ENCODE assay signal across 6 cellular contexts in genomic region chr9:128703616-128704355, GRCh38. TPM values are rescaled to one million over a fixed set of nuclear protein-coding genes. Genes with fewer than 3 reads are reported as not detected.
DNase-seq lines count a peak whose midpoint lies in the region; ATAC-seq and TF ChIP-seq lines count a peak whose summit lies in the region.

No MANE protein-coding gene starts in this region.

- H3K27me3 ChIP-seq in gastroesophageal sphincter, result no peaks in the 10 kb centered on the region

- no peak for DNase-seq in T-helper 1 cell
- DNase-seq in stimulated activated naive B cell treated with anti-CD40 and anti-IgM and Interleukin-4, amounts not matched to agents 10 μg/mL and 1 μg/mL and 100 μg/mL, for 72 hours, result no peak
- DNase-seq in OCI-M1 (lab: John Stamatoyannopoulos, UW), result no peak

- no peaks in the 10 kb centered on the region for H3K36me3 ChIP-seq in gastroesophageal sphincter

- peak overlapping the region in 3 of 4 donors; percentile 81 to 84 (median 83) for H3K27ac ChIP-seq in gastroesophageal sphincter

- peak; percentile 48 for ATAC-seq in gastroesophageal sphincter
- no peak for ATAC-seq in stimulated activated naive B cell treated with anti-CD40 and anti-IgM and Interleukin-4, amounts not matched to agents 10 μg/mL and 1 μg/mL and 100 μg/mL, for 72 hours (replicated peaks)
- ATAC-seq in GM18519 (IDR thresholded peaks at IDR 0.05; ENCODE audit: low FRiP score, unreplicated experiment), result no peak

- no peaks in the 10 kb centered on the region for H3K9me3 ChIP-seq in gastroesophageal sphincter

- peak overlapping the region; percentile 75 for H3K4me3 Mint-ChIP-seq in T-helper 1 cell treated with Interleukin-12 subunit alpha and Interleukin-12 subunit beta and Interleukin-4 antibody, amounts not matched to agents 30 μg/mL and 1 μg/mL, for 36 hours
- H3K4me3 Mint-ChIP-seq in stimulated activated naive B cell treated with anti-CD40 and anti-IgM and Interleukin-4, amounts not matched to agents 10 μg/mL and 1 μg/mL and 100 μg/mL, for 72 hours, result peak overlapping the region; percentile 89 to 91

- no peaks in the 10 kb centered on the region for H3K36me3 Mint-ChIP-seq in T-helper 1 cell treated with Interleukin-12 subunit alpha and Interleukin-12 subunit beta and Interleukin-4 antibody, amounts not matched to agents 30 μg/mL and 1 μg/mL, for 36 hours (ENCODE audit: low read depth)
- H3K36me3 Mint-ChIP-seq in stimulated activated naive B cell treated with anti-CD40 and anti-IgM and Interleukin-4, amounts not matched to agents 10 μg/mL and 1 μg/mL and 100 μg/mL, for 72 hours, result peaks cover 0 to 3% of the 10 kb centered on the region in 2 donors

- no peak for TF ChIP-seq CTCF in gastroesophageal sphincter (IDR thresholded peaks at IDR 0.05)

- H3K9me3 Mint-ChIP-seq in T-helper 1 cell treated with Interleukin-12 subunit alpha and Interleukin-12 subunit beta and Interleukin-4 antibody, amounts not matched to agents 30 μg/mL and 1 μg/mL, for 36 hours, result no peaks in the 10 kb centered on the region
- H3K9me3 Mint-ChIP-seq in stimulated activated naive B cell treated with anti-CD40 and anti-IgM and Interleukin-4, amounts not matched to agents 10 μg/mL and 1 μg/mL and 100 μg/mL, for 72 hours, result no peaks in the 10 kb centered on the region

- 58 to 82% methylated on average over 5 to 11 of the region's 31 CpGs for WGBS in gastroesophageal sphincter (ENCODE audit: low coverage in 1 of 2), 2 donors

- peak in 1 of 2 donors; percentile 17 for TF ChIP-seq POLR2A in gastroesophageal sphincter (IDR thresholded peaks at IDR 0.05)

- TF ChIP-seq EP300 in gastroesophageal sphincter (IDR thresholded peaks at IDR 0.05), result no peak

- peak overlapping the region in 1 of 2 donors; percentile 82 for H3K4me3 ChIP-seq in gastroesophageal sphincter

- peak overlapping the region; percentile 66 for H3K27ac Mint-ChIP-seq in T-helper 1 cell treated with Interleukin-12 subunit alpha and Interleukin-12 subunit beta and Interleukin-4 antibody, amounts not matched to agents 30 μg/mL and 1 μg/mL, for 36 hours
- no peak overlapping the region for H3K27ac Mint-ChIP-seq in stimulated activated naive B cell treated with anti-CD40 and anti-IgM and Interleukin-4, amounts not matched to agents 10 μg/mL and 1 μg/mL and 100 μg/mL, for 72 hours

- H3K4me1 ChIP-seq in gastroesophageal sphincter, result peaks cover 0 to 20% (median 4%) of the 10 kb centered on the region in 3 donors

- H3K4me1 Mint-ChIP-seq in T-helper 1 cell treated with Interleukin-12 subunit alpha and Interleukin-12 subunit beta and Interleukin-4 antibody, amounts not matched to agents 30 μg/mL and 1 μg/mL, for 36 hours (ENCODE audit: low read depth), result peaks cover 7% of the 10 kb centered on the region
- H3K4me1 Mint-ChIP-seq in stimulated activated naive B cell treated with anti-CD40 and anti-IgM and Interleukin-4, amounts not matched to agents 10 μg/mL and 1 μg/mL and 100 μg/mL, for 72 hours, result peaks cover 15 to 21% of the 10 kb centered on the region in 2 donors

- H3K27me3 Mint-ChIP-seq in T-helper 1 cell treated with Interleukin-12 subunit alpha and Interleukin-12 subunit beta and Interleukin-4 antibody, amounts not matched to agents 30 μg/mL and 1 μg/mL, for 36 hours (ENCODE audit: low read depth), result no peaks in the 10 kb centered on the region
- no peaks in the 10 kb centered on the region for H3K27me3 Mint-ChIP-seq in stimulated activated naive B cell treated with anti-CD40 and anti-IgM and Interleukin-4, amounts not matched to agents 10 μg/mL and 1 μg/mL and 100 μg/mL, for 72 hours

RNA-seq across cellular contexts. Expression of gene PKN3, which starts 1.5 kb away (rescaled TPM):
- total RNA-seq in gastroesophageal sphincter, result 1 to 10 TPM; 2.3 to 7.5 (median 4.0) TPM

RNA-seq across cellular contexts. Expression of gene SET, which starts 14.8 kb away (rescaled TPM):
- total RNA-seq in gastroesophageal sphincter, result 100 to 1,000 TPM; 209 to 355 (median 256) TPM

RNA-seq across cellular contexts. Expression of gene ZDHHC12, which starts 20.1 kb away (rescaled TPM):
- 10 to 100 TPM; 19.5 to 24.5 (median 22.2) TPM for total RNA-seq in gastroesophageal sphincter

RNA-seq across cellular contexts. Expression of gene DYNC2I2, which starts 47.1 kb away (rescaled TPM):
- total RNA-seq in gastroesophageal sphincter, result 10 to 100 TPM; 28.3 to 47.0 (median 37.7) TPM
